Comparison of ENCODE assay signal across 8 cellular contexts in the genomic region with DNA sequence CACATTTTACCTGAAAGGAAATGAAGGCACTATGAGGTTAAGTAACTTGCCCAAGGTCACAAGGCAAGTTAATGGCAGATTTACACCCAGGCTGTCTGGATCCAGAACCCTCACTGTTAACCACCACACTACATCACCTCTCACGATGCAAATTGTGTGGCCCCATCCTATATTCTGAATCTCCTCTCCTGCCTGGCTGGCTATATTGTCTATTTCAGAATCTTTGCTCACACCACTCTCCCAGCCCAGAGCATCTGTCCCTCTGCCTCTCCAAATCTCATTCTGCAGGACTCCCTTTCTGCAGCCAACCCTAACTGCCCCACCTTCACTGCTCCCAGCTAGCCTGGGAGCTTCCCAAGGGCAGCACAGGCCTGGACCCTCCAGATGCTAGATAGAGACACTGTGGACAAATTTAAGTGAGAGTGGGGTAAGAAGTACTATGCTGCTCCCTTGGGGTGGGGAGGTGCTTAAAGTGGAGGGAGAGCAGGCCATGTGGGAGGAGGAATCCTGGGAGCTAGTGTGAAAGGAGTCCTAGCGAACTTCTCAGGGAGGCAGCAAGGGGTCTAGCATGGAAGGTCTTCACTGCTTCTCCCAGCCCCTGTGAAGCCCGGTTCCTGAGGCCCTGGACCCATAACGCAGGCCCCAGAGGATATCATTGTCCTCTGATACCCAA. TPM values are rescaled to one million over a fixed set of nuclear protein-coding genes. Genes with fewer than 3 reads are reported as not detected.
A peak's percentile ranks its signal among the peaks of the same experiment; 100 is the strongest.
DNase-seq lines count a peak whose midpoint lies in the region; ATAC-seq and TF ChIP-seq lines count a peak whose summit lies in the region.

No MANE protein-coding gene starts in this region.

- H3K4me1 ChIP-seq in cardiac muscle cell (ENCODE audit: low read depth): peaks cover 10% of the 10 kb centered on the region

- peak overlapping the region; percentile 52 for H3K27ac Mint-ChIP-seq in WTC11

- no peaks in the 10 kb centered on the region for H3K36me3 ChIP-seq in cardiac muscle cell

- DNase-seq in AG04449 (ENCODE audit: low read depth, low spot score) (no peak), HCEC 1CT (peak; percentile 50), WTC11 (ENCODE audit: low spot score) (no peak), cardiac muscle cell (ENCODE audit: low read depth in 1 of 2, low spot score in 1 of 2) (peak in 1 of 2 donors; percentile 58), sciatic nerve (ENCODE audit: low spot score) (no peak), COLO668 (lab: John Stamatoyannopoulos, UW; ENCODE audit: unreplicated experiment) (no peak)
- DNase-seq in stimulated activated CD4-positive, alpha-beta T cell treated with anti-CD3 and anti-CD28 coated beads, Interleukin-4, amount 100 ng/mL, for 24 hours: no peak

- intact Hi-C loops in sciatic nerve (cut with DNase I): no loop called here

- H3K4me3 ChIP-seq in AG04449 (ENCODE audit: low read depth, low read length) (peak overlapping the region; percentile 90), cardiac muscle cell (peak overlapping the region; percentile 59)

- peaks cover 18% of the 10 kb centered on the region for H3K4me1 Mint-ChIP-seq in WTC11

- peak overlapping the region; percentile 76 for H3K27ac ChIP-seq in cardiac muscle cell

- TF ChIP-seq CTCF in AG04449 (IDR thresholded peaks at IDR 0.05; ENCODE audit: insufficient read depth, low read length, missing control alignments) (no peak), WTC11 (IDR thresholded peaks at IDR 0.05) (no peak), cardiac muscle cell (IDR thresholded peaks at IDR 0.05; ENCODE audit: low read depth, low read length) (no peak)

- no peaks in the 10 kb centered on the region for H3K9me3 Mint-ChIP-seq in WTC11

- POLR2A ChIA-PET in AG04449 (lab: Yijun Ruan, JAX): interaction anchor here (1.1 to 2.1 kb wide), 2 partner anchors 10 to 19 kb away, joined by 15 to 31 read pairs; partner anchors contain the start of genes C10orf95 and FBXL15
- POLR2A ChIA-PET in WTC11 (lab: Charles Lee): interaction anchor here (0.5 to 2.8 kb wide), 9 partner anchors 10 to 1435 kb away, joined by 3 to 34 read pairs (median 4); partner anchors contain the start of genes C10orf95, FBXL15 and NFKB2

- H3K27me3 Mint-ChIP-seq in WTC11 (ENCODE audit: low read depth): peaks cover 52% of the 10 kb centered on the region

- CTCF ChIA-PET in AG04449 (lab: Yijun Ruan, JAX): interaction anchor here (0.9 to 4.6 kb wide), 8 partner anchors 9 to 262 kb away, joined by 3 to 48 read pairs (median 6); partner anchors contain the start of gene FBXL15
- CTCF ChIA-PET in WTC11 (lab: Charles Lee): interaction anchor here (0.5 to 2.1 kb wide), 18 partner anchors 10 to 313 kb away, joined by 3 to 47 read pairs (median 6); partner anchors contain the start of genes ACTR1A, C10orf95, FBXL15 and NFKB2

- H3K36me3 Mint-ChIP-seq in WTC11: no peaks in the 10 kb centered on the region

- no peaks in the 10 kb centered on the region for H3K27me3 ChIP-seq in cardiac muscle cell

- peak overlapping the region; percentile 95 for H3K4me3 Mint-ChIP-seq in WTC11

- H3K9me3 ChIP-seq in cardiac muscle cell (ENCODE audit: low read depth): no peaks in the 10 kb centered on the region

- peak; percentile 9 for ATAC-seq in WTC11
- ATAC-seq in sciatic nerve: peak; percentile 5
- no peak for ATAC-seq in GM18502 (IDR thresholded peaks at IDR 0.05; ENCODE audit: poor library complexity, unreplicated experiment)

TF ChIP-seq in WTC11, 78 proteins besides CTCF, POLR2A, EP300 and RAD21 (continues in another document):
- TF ChIP-seq ZNF532 (CRISPR knock-in tag; IDR thresholded peaks at IDR 0.05; ENCODE audit: borderline replicate concordance) (no peak), HMGA2 (CRISPR knock-in tag; IDR thresholded peaks at IDR 0.05) (no peak), TP53 (CRISPR knock-in tag; IDR thresholded peaks at IDR 0.05) (0 out of 2 replicates have a peak, but pooled peaks have one; percentile 27)
- TF ChIP-seq, protein P1, sequence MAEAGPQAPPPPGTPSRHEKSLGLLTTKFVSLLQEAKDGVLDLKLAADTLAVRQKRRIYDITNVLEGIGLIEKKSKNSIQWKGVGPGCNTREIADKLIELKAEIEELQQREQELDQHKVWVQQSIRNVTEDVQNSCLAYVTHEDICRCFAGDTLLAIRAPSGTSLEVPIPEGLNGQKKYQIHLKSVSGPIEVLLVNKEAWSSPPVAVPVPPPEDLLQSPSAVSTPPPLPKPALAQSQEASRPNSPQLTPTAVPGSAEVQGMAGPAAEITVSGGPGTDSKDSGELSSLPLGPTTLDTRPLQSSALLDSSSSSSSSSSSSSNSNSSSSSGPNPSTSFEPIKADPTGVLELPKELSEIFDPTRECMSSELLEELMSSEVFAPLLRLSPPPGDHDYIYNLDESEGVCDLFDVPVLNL (CRISPR knock-in tag; IDR thresholded peaks at IDR 0.05; ENCODE audit: borderline replicate concordance, low read depth): no peak
- TF ChIP-seq, protein P2, sequence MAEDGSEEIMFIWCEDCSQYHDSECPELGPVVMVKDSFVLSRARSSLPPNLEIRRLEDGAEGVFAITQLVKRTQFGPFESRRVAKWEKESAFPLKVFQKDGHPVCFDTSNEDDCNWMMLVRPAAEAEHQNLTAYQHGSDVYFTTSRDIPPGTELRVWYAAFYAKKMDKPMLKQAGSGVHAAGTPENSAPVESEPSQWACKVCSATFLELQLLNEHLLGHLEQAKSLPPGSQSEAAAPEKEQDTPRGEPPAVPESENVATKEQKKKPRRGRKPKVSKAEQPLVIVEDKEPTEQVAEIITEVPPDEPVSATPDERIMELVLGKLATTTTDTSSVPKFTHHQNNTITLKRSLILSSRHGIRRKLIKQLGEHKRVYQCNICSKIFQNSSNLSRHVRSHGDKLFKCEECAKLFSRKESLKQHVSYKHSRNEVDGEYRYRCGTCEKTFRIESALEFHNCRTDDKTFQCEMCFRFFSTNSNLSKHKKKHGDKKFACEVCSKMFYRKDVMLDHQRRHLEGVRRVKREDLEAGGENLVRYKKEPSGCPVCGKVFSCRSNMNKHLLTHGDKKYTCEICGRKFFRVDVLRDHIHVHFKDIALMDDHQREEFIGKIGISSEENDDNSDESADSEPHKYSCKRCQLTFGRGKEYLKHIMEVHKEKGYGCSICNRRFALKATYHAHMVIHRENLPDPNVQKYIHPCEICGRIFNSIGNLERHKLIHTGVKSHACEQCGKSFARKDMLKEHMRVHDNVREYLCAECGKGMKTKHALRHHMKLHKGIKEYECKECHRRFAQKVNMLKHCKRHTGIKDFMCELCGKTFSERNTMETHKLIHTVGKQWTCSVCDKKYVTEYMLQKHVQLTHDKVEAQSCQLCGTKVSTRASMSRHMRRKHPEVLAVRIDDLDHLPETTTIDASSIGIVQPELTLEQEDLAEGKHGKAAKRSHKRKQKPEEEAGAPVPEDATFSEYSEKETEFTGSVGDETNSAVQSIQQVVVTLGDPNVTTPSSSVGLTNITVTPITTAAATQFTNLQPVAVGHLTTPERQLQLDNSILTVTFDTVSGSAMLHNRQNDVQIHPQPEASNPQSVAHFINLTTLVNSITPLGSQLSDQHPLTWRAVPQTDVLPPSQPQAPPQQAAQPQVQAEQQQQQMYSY (CRISPR knock-in tag; IDR thresholded peaks at IDR 0.05): no peak
- TF ChIP-seq, protein P3, sequence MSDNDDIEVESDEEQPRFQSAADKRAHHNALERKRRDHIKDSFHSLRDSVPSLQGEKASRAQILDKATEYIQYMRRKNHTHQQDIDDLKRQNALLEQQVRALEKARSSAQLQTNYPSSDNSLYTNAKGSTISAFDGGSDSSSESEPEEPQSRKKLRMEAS (CRISPR knock-in tag; IDR thresholded peaks at IDR 0.05): no peak

RNA-seq across cellular contexts. Expression of gene CUEDC2, which starts 0.8 kb away (rescaled TPM):
- total RNA-seq in WTC11 (2021) (40.2 to 69.0 TPM (median 65.8 TPM) in 3 replicates), cardiac muscle cell (113 and 134 TPM in 2 replicates), sciatic nerve (101 TPM)
- 190 and 193 TPM in 2 replicates for polyA plus RNA-seq in cardiac muscle cell

RNA-seq across cellular contexts. Expression of gene FBXL15, which starts 11.0 kb away (rescaled TPM):
- total RNA-seq in WTC11 (2021): 21.6 to 24.6 TPM (median 23.2 TPM) in 3 replicates
- total RNA-seq in cardiac muscle cell: 36.3 and 46.6 TPM in 2 replicates
- 40.9 and 46.3 TPM in 2 replicates for polyA plus RNA-seq in cardiac muscle cell
- total RNA-seq in sciatic nerve: 11.1 TPM

RNA-seq across cellular contexts. Expression of gene PSD, which starts 13.0 kb away (rescaled TPM):
- total RNA-seq in WTC11 (2021) (10.2 to 12.5 TPM (median 10.4 TPM) in 3 replicates), cardiac muscle cell (19.8 and 24.7 TPM in 2 replicates), sciatic nerve (1.9 TPM)
- 13.2 and 18.5 TPM in 2 replicates for polyA plus RNA-seq in cardiac muscle cell

RNA-seq across cellular contexts. Expression of gene C10orf95, which starts 19.8 kb away (rescaled TPM):
- 0.57 to 0.96 TPM (median 0.87 TPM) in 3 replicates for total RNA-seq in WTC11 (2021)
- not detected in 2 replicates for total RNA-seq in cardiac muscle cell
- polyA plus RNA-seq in cardiac muscle cell: 1.7 and 2.0 TPM in 2 replicates
- total RNA-seq in sciatic nerve: not detected

RNA-seq across cellular contexts. Expression of gene NFKB2, which starts 36.1 kb away (rescaled TPM):
- total RNA-seq in WTC11 (2021) (24.6 to 28.0 TPM (median 27.6 TPM) in 3 replicates), cardiac muscle cell (21.5 and 29.8 TPM in 2 replicates), sciatic nerve (64.1 TPM)
- 10.6 and 10.8 TPM in 2 replicates for polyA plus RNA-seq in cardiac muscle cell
